Comparison of ENCODE assay signal across 1 cellular context in genomic region chr20:4483481-4483880, GRCh38.
TF ChIP-seq lines count a peak whose summit lies in the region.

No MANE protein-coding gene starts in this region.

TF ChIP-seq in H1, 55 proteins besides CTCF, POLR2A, EP300 and RAD21 (continued from another document):
- TF ChIP-seq, protein P1, sequence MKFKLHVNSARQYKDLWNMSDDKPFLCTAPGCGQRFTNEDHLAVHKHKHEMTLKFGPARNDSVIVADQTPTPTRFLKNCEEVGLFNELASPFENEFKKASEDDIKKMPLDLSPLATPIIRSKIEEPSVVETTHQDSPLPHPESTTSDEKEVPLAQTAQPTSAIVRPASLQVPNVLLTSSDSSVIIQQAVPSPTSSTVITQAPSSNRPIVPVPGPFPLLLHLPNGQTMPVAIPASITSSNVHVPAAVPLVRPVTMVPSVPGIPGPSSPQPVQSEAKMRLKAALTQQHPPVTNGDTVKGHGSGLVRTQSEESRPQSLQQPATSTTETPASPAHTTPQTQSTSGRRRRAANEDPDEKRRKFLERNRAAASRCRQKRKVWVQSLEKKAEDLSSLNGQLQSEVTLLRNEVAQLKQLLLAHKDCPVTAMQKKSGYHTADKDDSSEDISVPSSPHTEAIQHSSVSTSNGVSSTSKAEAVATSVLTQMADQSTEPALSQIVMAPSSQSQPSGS (IDR thresholded peaks at IDR 0.05; ENCODE audit: low read length), result no peak
- no peak for TF ChIP-seq TAF1 (IDR thresholded peaks at IDR 0.05; ENCODE audit: low read depth, low read length)
- TF ChIP-seq ZNF274 (IDR thresholded peaks at IDR 0.05; ENCODE audit: borderline replicate concordance, extremely low read depth, low read length), result no peak
- TF ChIP-seq GTF2F1 (IDR thresholded peaks at IDR 0.05; ENCODE audit: borderline replicate concordance, low read depth, low read length), result no peak
- TF ChIP-seq MAX (IDR thresholded peaks at IDR 0.05), result no peak
- TF ChIP-seq, protein P2, sequence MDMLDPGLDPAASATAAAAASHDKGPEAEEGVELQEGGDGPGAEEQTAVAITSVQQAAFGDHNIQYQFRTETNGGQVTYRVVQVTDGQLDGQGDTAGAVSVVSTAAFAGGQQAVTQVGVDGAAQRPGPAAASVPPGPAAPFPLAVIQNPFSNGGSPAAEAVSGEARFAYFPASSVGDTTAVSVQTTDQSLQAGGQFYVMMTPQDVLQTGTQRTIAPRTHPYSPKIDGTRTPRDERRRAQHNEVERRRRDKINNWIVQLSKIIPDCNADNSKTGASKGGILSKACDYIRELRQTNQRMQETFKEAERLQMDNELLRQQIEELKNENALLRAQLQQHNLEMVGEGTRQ (IDR thresholded peaks at IDR 0.05; ENCODE audit: low read length), result no peak
- TF ChIP-seq CREB1 (IDR thresholded peaks at IDR 0.05), result no peak
- TF ChIP-seq EGR1 (IDR thresholded peaks at IDR 0.05; ENCODE audit: borderline replicate concordance, low read depth, low read length), result no peak
- no peak for TF ChIP-seq EZH2 (IDR thresholded peaks at IDR 0.05; ENCODE audit: low read depth, low read length, severe bottlenecking)
- TF ChIP-seq TBP (IDR thresholded peaks at IDR 0.05; ENCODE audit: low read depth, low read length), result no peak
- no peak for TF ChIP-seq NRF1 (IDR thresholded peaks at IDR 0.05; ENCODE audit: low read depth, low read length)
- TF ChIP-seq CEBPB (IDR thresholded peaks at IDR 0.05; ENCODE audit: low read depth, low read length), result no peak
